Comparison of ENCODE assay signal across 17 cellular contexts in genomic region chr10:60387531-60387930, GRCh38. TPM values are rescaled to one million over a fixed set of nuclear protein-coding genes. Genes with fewer than 3 reads are reported as not detected.
DNase-seq lines count a peak whose midpoint lies in the region; ATAC-seq and TF ChIP-seq lines count a peak whose summit lies in the region.
"Had no signal": no experiment of that assay in that cellular context is flagged by ENCODE, and none has a peak within 500 bp of the region (broad histone marks: within the 10 kb centered on the region; RNA-seq: fewer than 3 reads in every experiment).

No MANE protein-coding gene starts in this region.

- peaks cover 4% of the 10 kb centered on the region for H3K36me3 Mint-ChIP-seq in activated CD4-positive, alpha-beta T cell treated with anti-CD3 and anti-CD28 coated beads for 36 hours (ENCODE audit: low read depth)

- in situ Hi-C loops in IMR-90 (cut with MboI; ENCODE audit: low sequenced_read_pairs) = no loop called here

- H3K4me3 ChIP-seq in IMR-90 (ENCODE audit: insufficient read depth, low read depth, low read length) (no peak overlapping the region), endocrine pancreas (ENCODE audit: control insufficient read depth, insufficient read depth, low read length) (peak overlapping the region; percentile 20), prostate gland (no peak overlapping the region)

- 100% methylated on average over 1 of the region's 2 CpGs; no CpG with 5 or more reads in 1 of the 2 experiments for WGBS in IMR-90 (ENCODE audit: extremely low coverage in 2 of 2, insufficient read length in 1 of 2), 2 experiments
- WGBS in prostate gland = 53% methylated on average over 2 of the region's 2 CpGs

- H4K8ac ChIP-seq in IMR-90 (ENCODE audit: low read depth in 2 of 2, low read length in 2 of 2) = no peak overlapping the region

- POLR2A ChIA-PET in IMR-90 (lab: Charles Lee; ENCODE audit: unreplicated experiment) = no interaction called here
- POLR2A ChIA-PET in activated CD4-positive, alpha-beta T cell treated with anti-CD3 and anti-CD28 coated beads for 36 hours (lab: Charles Lee) = no interaction called here

- peak overlapping the region; percentile 56; the same call in 1 of the 2 replicates for H2BK120ac ChIP-seq in IMR-90 (ENCODE audit: low read depth, low read length)

- no peak overlapping the region for H3K14ac ChIP-seq in IMR-90 (replicated peaks; ENCODE audit: low read depth, low read length)

- H3K9ac ChIP-seq in IMR-90 (ENCODE audit: low read depth, low read length) = no peak overlapping the region
- no peak overlapping the region for H3K9ac ChIP-seq in endocrine pancreas (ENCODE audit: control insufficient read depth, insufficient read depth, low read length)

- no peak overlapping the region for H2AK9ac ChIP-seq in IMR-90 (replicated peaks; ENCODE audit: low read depth, low read length, poor library complexity)

- H3K4me1 Mint-ChIP-seq in activated CD4-positive, alpha-beta T cell treated with anti-CD3 and anti-CD28 coated beads for 36 hours = peaks cover 14% of the 10 kb centered on the region

- no peak overlapping the region for H2BK5ac ChIP-seq in IMR-90 (ENCODE audit: low read depth, low read length, poor library complexity, severe bottlenecking)

- no peak overlapping the region for H3K4me3 Mint-ChIP-seq in activated CD4-positive, alpha-beta T cell treated with anti-CD3 and anti-CD28 coated beads for 36 hours
- H3K4me3 Mint-ChIP-seq: activated T-cell treated with anti-CD3 and anti-CD28 coated beads, Interleukin-2, amount 50 U/mL, for 4 hours had no signal

- no peaks in the 10 kb centered on the region for H3K27me3 Mint-ChIP-seq in activated CD4-positive, alpha-beta T cell treated with anti-CD3 and anti-CD28 coated beads for 36 hours

- H2BK20ac ChIP-seq in IMR-90 (ENCODE audit: low read depth, low read length) = peak overlapping the region; percentile 36; the same call in 1 of the 2 replicates

- peaks cover 11% of the 10 kb centered on the region for H3K4me1 ChIP-seq in IMR-90 (ENCODE audit: control insufficient read depth, insufficient read depth, low read length)
- H3K4me1 ChIP-seq in endocrine pancreas (ENCODE audit: control insufficient read depth, insufficient read depth, low read length) = peaks cover 21% of the 10 kb centered on the region
- no peaks in the 10 kb centered on the region for H3K4me1 ChIP-seq in prostate gland (replicated peaks)

- no peak overlapping the region for H4K91ac ChIP-seq in IMR-90 (ENCODE audit: insufficient read depth, low read depth, low read length)

- H3K27ac Mint-ChIP-seq in activated CD4-positive, alpha-beta T cell treated with anti-CD3 and anti-CD28 coated beads for 36 hours = no peak overlapping the region

- peaks cover 10% of the 10 kb centered on the region; the same call in 1 of the 2 replicates for H3K9me1 ChIP-seq in IMR-90 (ENCODE audit: insufficient read depth, low read length)

- DNase-seq in IMR-90 (no peak), NCI-H345 (lab: John Stamatoyannopoulos, UW) (peak; percentile 87), prostate gland (ENCODE audit: low spot score) (peak; percentile 38), AML-193 (lab: John Stamatoyannopoulos, UW) (no peak), germinal center (ENCODE audit: low spot score) (no peak)
- no peak for DNase-seq in activated CD4-positive, alpha-beta T cell treated with anti-CD3 and anti-CD28 coated beads for 36 hours
- DNase-seq: activated CD4-positive, alpha-beta T cell treated with anti-CD3 and anti-CD28 coated beads, Interleukin-2, amount 50 U/mL, for 1 hour; activated T-cell treated with anti-CD3 and anti-CD28 coated beads, Interleukin-2, amount 50 U/mL, for 4 hours; central memory CD4-positive, alpha-beta T cell; DND-41; foreskin keratinocyte; occipital lobe; SHP77 treated with DMSO at 0.1 percent for 48 hours; stimulated activated naive CD4-positive, alpha-beta T cell treated with Interleukin-2 at 50 U/mL for 16 hours; T1000 had no signal

- dilution Hi-C loops in IMR-90 (cut with HindIII; ENCODE audit: low sequenced_read_pairs, unreplicated experiment) = no loop called here

- TF ChIP-seq POLR2A in IMR-90 (IDR thresholded peaks at IDR 0.05; ENCODE audit: low read depth, low read length) (no peak), prostate gland (IDR thresholded peaks at IDR 0.05) (no peak)

- H3K56ac ChIP-seq in IMR-90 (ENCODE audit: extremely low read depth, insufficient read depth, low read length) = no peak overlapping the region

- H3K18ac ChIP-seq in IMR-90 (ENCODE audit: low read depth, low read length) = no peak overlapping the region

- TF ChIP-seq CTCF in IMR-90 (conservative IDR thresholded peaks at IDR 0.05; ENCODE audit: low read depth, low read length) (no peak), prostate gland (IDR thresholded peaks at IDR 0.05) (no peak)

- H3K27me3 ChIP-seq in IMR-90 (ENCODE audit: control insufficient read depth, insufficient read depth, low read length) (no peaks in the 10 kb centered on the region), endocrine pancreas (ENCODE audit: control insufficient read depth, insufficient read depth, low read length) (no peaks in the 10 kb centered on the region), prostate gland (replicated peaks; ENCODE audit: insufficient read depth) (no peaks in the 10 kb centered on the region)
- H3K27me3 ChIP-seq: foreskin keratinocyte had no signal

- no peaks in the 10 kb centered on the region for H3K79me1 ChIP-seq in IMR-90 (ENCODE audit: low read depth in 1 of 2, low read length in 2 of 2)

- intact Hi-C loops in IMR-90 (cut with micrococcal nuclease) = no loop called here
- intact Hi-C loops in prostate gland (cut with DNase I) = no loop called here
- intact Hi-C loops in activated CD4-positive, alpha-beta T cell treated with anti-CD3 and anti-CD28 coated beads for 36 hours (cut with DNase I, micrococcal nuclease) = no loop called here

- H3K9me3 Mint-ChIP-seq in activated CD4-positive, alpha-beta T cell treated with anti-CD3 and anti-CD28 coated beads for 36 hours (ENCODE audit: low read depth) = no peaks in the 10 kb centered on the region
- H3K9me3 Mint-ChIP-seq: activated T-cell treated with anti-CD3 and anti-CD28 coated beads, Interleukin-2, amount 50 U/mL, for 4 hours had no signal

- H3K4me2 ChIP-seq in IMR-90 (ENCODE audit: low read depth, low read length) = no peak overlapping the region

- no peaks in the 10 kb centered on the region for H3K36me3 ChIP-seq in IMR-90 (ENCODE audit: control insufficient read depth, insufficient read depth, low read length)
- no peaks in the 10 kb centered on the region for H3K36me3 ChIP-seq in endocrine pancreas (ENCODE audit: control insufficient read depth, insufficient read depth, low read length)
- H3K36me3 ChIP-seq in prostate gland = no peaks in the 10 kb centered on the region

- no peak overlapping the region for H2AK5ac ChIP-seq in IMR-90 (ENCODE audit: low read depth, low read length)

- no peak overlapping the region for H2AFZ ChIP-seq in IMR-90 (replicated peaks; ENCODE audit: low read length, poor library complexity)

- H4K5ac ChIP-seq in IMR-90 (ENCODE audit: low read depth, low read length) = no peak overlapping the region

- no peak overlapping the region for H3K23ac ChIP-seq in IMR-90 (ENCODE audit: low read depth, low read length)

- 0 out of 2 replicates have a peak overlapping the region, but pooled peaks have one; percentile 10 for H3K4ac ChIP-seq in IMR-90 (ENCODE audit: low read depth, low read length)

- no TSS peak for BruUV-seq in IMR-90 (replicated peaks; lab: Mats Ljungman, UMichigan)

- TF ChIP-seq RAD21 in IMR-90 (IDR thresholded peaks at IDR 0.05; ENCODE audit: low read length) = no peak

- CTCF ChIA-PET in IMR-90 (lab: Yijun Ruan, JAX) = interaction anchor here (0.6 kb wide), 1 partner anchor 12 kb away, joined by 3 read pairs; no protein-coding TSS in a partner anchor
- CTCF ChIA-PET in activated CD4-positive, alpha-beta T cell treated with anti-CD3 and anti-CD28 coated beads for 36 hours (lab: Charles Lee) = no interaction called here

- no peaks in the 10 kb centered on the region for H4K20me1 ChIP-seq in IMR-90 (ENCODE audit: insufficient read depth, low read length)

- no peak for ATAC-seq in IMR-90 (ENCODE audit: low read depth)
- no peak for ATAC-seq in HG02571 (IDR thresholded peaks at IDR 0.05; ENCODE audit: unreplicated experiment)
- no peak for ATAC-seq in activated CD4-positive, alpha-beta T cell treated with anti-CD3 and anti-CD28 coated beads for 36 hours
- ATAC-seq: activated T-cell treated with anti-CD3 and anti-CD28 coated beads, Interleukin-2, amount 50 U/mL, for 4 hours; foreskin keratinocyte had no signal

- H3K9me3 ChIP-seq in IMR-90 (ENCODE audit: control insufficient read depth, insufficient read depth, low read length) = no peaks in the 10 kb centered on the region
- no peaks in the 10 kb centered on the region for H3K9me3 ChIP-seq in endocrine pancreas (ENCODE audit: control insufficient read depth, low read length)
- H3K9me3 ChIP-seq in prostate gland = no peaks in the 10 kb centered on the region

- H3K27ac ChIP-seq in IMR-90 (ENCODE audit: insufficient read depth, low read length) (no peak overlapping the region), prostate gland (no peak overlapping the region)
- H3K27ac ChIP-seq: foreskin keratinocyte had no signal

- peak overlapping the region; percentile 47; the same call in 1 of the 3 replicates for H2BK15ac ChIP-seq in IMR-90 (ENCODE audit: low read depth, low read length)

TF ChIP-seq in IMR-90, 13 proteins besides CTCF, POLR2A, EP300 and RAD21 (continues in another document):
- TF ChIP-seq FOS (IDR thresholded peaks at IDR 0.05; ENCODE audit: low read depth, low read length) = no peak
- no peak for TF ChIP-seq CEBPB (IDR thresholded peaks at IDR 0.05; ENCODE audit: low read depth, low read length)
- no peak for TF ChIP-seq BHLHE40 (IDR thresholded peaks at IDR 0.05; ENCODE audit: low read depth, low read length)
- no peak for TF ChIP-seq CHD1 (IDR thresholded peaks at IDR 0.05; ENCODE audit: low read depth, low read length)
- no peak for TF ChIP-seq NFE2L2 (IDR thresholded peaks at IDR 0.05; ENCODE audit: low read depth, low read length)
- TF ChIP-seq MXI1 (IDR thresholded peaks at IDR 0.05; ENCODE audit: borderline replicate concordance, low read depth, low read length) = no peak

RNA-seq across cellular contexts. Expression of gene ANK3, which starts 2.1 kb away (rescaled TPM):
- total RNA-seq in IMR-90 (2012; rRNA removed) = 1.7 and 1.8 TPM in 2 replicates
- 0.55 and 0.63 TPM in 2 replicates for polyA plus RNA-seq in IMR-90 (2012; rRNA removed)
- polyA plus RNA-seq in IMR-90 (2012; cell fraction: cytosol; rRNA removed) = 0.11 and 0.47 TPM in 2 replicates
- 0.18 and 1.1 TPM in 2 replicates for polyA plus RNA-seq in IMR-90 (2012; cell fraction: nucleus; rRNA removed; ENCODE audit: low replicate concordance)
- total RNA-seq in prostate gland = 10 to 100 TPM; 46.0 to 47.8 TPM
- 10 to 100 TPM; 24.0 to 25.2 TPM for total RNA-seq in activated CD4-positive, alpha-beta T cell treated with anti-CD3 and anti-CD28 coated beads for 36 hours

Comparison
In these comparisons a context has a peak if more than half of its experiments do, and no peak if none do; other contexts are left out.
1. DNase-seq: peak in NCI-H345 (single experiment) and prostate gland (single experiment); none in IMR-90 (single experiment), activated CD4-positive, alpha-beta T cell treated with anti-CD3 and anti-CD28 coated beads for 36 hours (single experiment), AML-193 (0 of 2) and germinal center (single experiment).